Comparison of ENCODE assay signal across 9 cellular contexts in genomic region chr11:749731-750130, GRCh38. TPM values are rescaled to one million over a fixed set of nuclear protein-coding genes. Genes with fewer than 3 reads are reported as not detected.
DNase-seq lines count a peak whose midpoint lies in the region; ATAC-seq and TF ChIP-seq lines count a peak whose summit lies in the region.
"Had no signal": no experiment of that assay in that cellular context is flagged by ENCODE, and none has a peak within 500 bp of the region (broad histone marks: within the 10 kb centered on the region; RNA-seq: fewer than 3 reads in every experiment).

No MANE protein-coding gene starts in this region.

- H3K27me3 Mint-ChIP-seq in activated T-cell treated with anti-CD3 and anti-CD28 coated beads, Interleukin-2, amount 50 U/mL, for 72 hours (ENCODE audit: low read depth), result no peaks in the 10 kb centered on the region
- no peaks in the 10 kb centered on the region for H3K27me3 Mint-ChIP-seq in T-cell
- H3K27me3 Mint-ChIP-seq in type B pancreatic cell, result no peaks in the 10 kb centered on the region

- TF ChIP-seq CTCF in fibroblast of villous mesenchyme (IDR thresholded peaks at IDR 0.05; ENCODE audit: insufficient read depth, low read depth, low read length), result no peak
- no peak for TF ChIP-seq CTCF in type B pancreatic cell (conservative IDR thresholded peaks at IDR 0.05)

- peak overlapping the region; percentile 72 for H3K27ac Mint-ChIP-seq in activated T-cell treated with anti-CD3 and anti-CD28 coated beads, Interleukin-2, amount 50 U/mL, for 72 hours
- peak overlapping the region; percentile 12 to 19 for H3K27ac Mint-ChIP-seq in T-cell
- peak overlapping the region; percentile 80 for H3K27ac Mint-ChIP-seq in type B pancreatic cell

- no peak for ATAC-seq in activated T-cell treated with anti-CD3 and anti-CD28 coated beads, Interleukin-2, amount 50 U/mL, for 72 hours (replicated peaks in 1 of 2)
- ATAC-seq in T-cell (replicated peaks in 1 of 4) (no peak), GM21423 (IDR thresholded peaks at IDR 0.05; ENCODE audit: unreplicated experiment) (no peak)

- DNase-seq in activated T-cell treated with anti-CD3 and anti-CD28 coated beads, Interleukin-2, amount 50 U/mL, for 72 hours, result no peak
- DNase-seq in activated T-cell treated with anti-CD3 and anti-CD28 coated beads for 4 hours (no peak), T-cell (no peak), fibroblast of villous mesenchyme (ENCODE audit: low read depth) (peak; percentile 12), type B pancreatic cell (ENCODE audit: extremely low spot score, unreplicated experiment) (no peak), putamen (ENCODE audit: low spot score) (no peak), HK-2 (ENCODE audit: unreplicated experiment) (no peak)
- DNase-seq: NCI-H1417 had no signal

- peaks cover 12% of the 10 kb centered on the region for H3K4me1 Mint-ChIP-seq in activated T-cell treated with anti-CD3 and anti-CD28 coated beads, Interleukin-2, amount 50 U/mL, for 72 hours (ENCODE audit: low read depth)
- peaks cover 21 to 25% (median 22%) of the 10 kb centered on the region in 3 donors for H3K4me1 Mint-ChIP-seq in T-cell
- peaks cover 12% of the 10 kb centered on the region for H3K4me1 Mint-ChIP-seq in type B pancreatic cell (ENCODE audit: unreplicated experiment)

- CTCF ChIA-PET in T-cell (lab: Charles Lee), result interaction anchor here in 1 of 2 donors (0.5 kb wide), 1 partner anchor 144 kb away, joined by 4 read pairs; no protein-coding TSS in a partner anchor

- POLR2A ChIA-PET in T-cell (lab: Charles Lee), result no interaction called here

- peaks cover 0 to 2% of the 10 kb centered on the region in 2 donors for H3K36me3 Mint-ChIP-seq in activated T-cell treated with anti-CD3 and anti-CD28 coated beads, Interleukin-2, amount 50 U/mL, for 72 hours (ENCODE audit: insufficient read depth in 2 of 2)
- H3K36me3 Mint-ChIP-seq in T-cell (no peaks in the 10 kb centered on the region), type B pancreatic cell (peaks cover 3% of the 10 kb centered on the region)

- H3K9me3 Mint-ChIP-seq in activated T-cell treated with anti-CD3 and anti-CD28 coated beads, Interleukin-2, amount 50 U/mL, for 72 hours, result no peaks in the 10 kb centered on the region
- H3K9me3 Mint-ChIP-seq in T-cell (no peaks in the 10 kb centered on the region), type B pancreatic cell (no peaks in the 10 kb centered on the region)

- peak overlapping the region; percentile 40 to 63 for H3K4me3 Mint-ChIP-seq in activated T-cell treated with anti-CD3 and anti-CD28 coated beads, Interleukin-2, amount 50 U/mL, for 72 hours
- H3K4me3 Mint-ChIP-seq in T-cell (peak overlapping the region; percentile 23 to 45 (median 28)), type B pancreatic cell (peak overlapping the region; percentile 81)

- no peak overlapping the region for H3K4me3 ChIP-seq in fibroblast of villous mesenchyme (ENCODE audit: low read depth, low read length)

RNA-seq across cellular contexts. Expression of gene TALDO1, which starts 2.5 kb away (rescaled TPM):
- 100 to 1,000 TPM; 152 to 155 TPM for total RNA-seq in activated T-cell treated with anti-CD3 and anti-CD28 coated beads, Interleukin-2, amount 50 U/mL, for 72 hours
- total RNA-seq in T-cell (100 to 1,000 TPM in 3 of 5 donors, 10 to 100 TPM in 2; 60.5 to 106 (median 102) TPM), fibroblast of villous mesenchyme (142 and 148 TPM in 2 replicates), type B pancreatic cell (ENCODE audit: low replicate concordance) (189 and 288 TPM in 2 replicates)

RNA-seq across cellular contexts. Expression of gene GATD1, which starts 27.6 kb away (rescaled TPM):
- 10 to 100 TPM; 31.9 to 34.4 TPM for total RNA-seq in activated T-cell treated with anti-CD3 and anti-CD28 coated beads, Interleukin-2, amount 50 U/mL, for 72 hours
- total RNA-seq in T-cell (10 to 100 TPM; 40.8 to 73.5 (median 70.2) TPM), fibroblast of villous mesenchyme (26.3 and 44.8 TPM in 2 replicates), type B pancreatic cell (ENCODE audit: low replicate concordance) (80.1 and 80.9 TPM in 2 replicates)

RNA-seq across cellular contexts. Expression of gene CEND1, which starts 40.2 kb away (rescaled TPM):
- 1 to 10 TPM; 1.4 to 1.6 TPM for total RNA-seq in activated T-cell treated with anti-CD3 and anti-CD28 coated beads, Interleukin-2, amount 50 U/mL, for 72 hours
- total RNA-seq in T-cell (under 1 TPM in 3 of 5 donors, not detected in 2; 0.18 to 0.28 (median 0.20) TPM), fibroblast of villous mesenchyme (0.43 and 0.64 TPM in 2 replicates), type B pancreatic cell (ENCODE audit: low replicate concordance) (0.17 and 0.89 TPM in 2 replicates)

RNA-seq across cellular contexts. Expression of gene EPS8L2, which starts 43.7 kb away (rescaled TPM):
- total RNA-seq in activated T-cell treated with anti-CD3 and anti-CD28 coated beads, Interleukin-2, amount 50 U/mL, for 72 hours, result 10 to 100 TPM; 11.4 to 15.7 TPM
- total RNA-seq in T-cell, result 10 to 100 TPM in 4 of 5 donors, 1 to 10 TPM in 1; 7.5 to 18.5 (median 14.6) TPM
- total RNA-seq in fibroblast of villous mesenchyme, result 42.5 and 55.3 TPM in 2 replicates
- total RNA-seq in type B pancreatic cell (ENCODE audit: low replicate concordance), result 218 and 497 TPM in 2 replicates

RNA-seq across cellular contexts. Expression of gene SLC25A22, which starts 48.4 kb away (rescaled TPM):
- 10 to 100 TPM; 30.8 to 40.2 TPM for total RNA-seq in activated T-cell treated with anti-CD3 and anti-CD28 coated beads, Interleukin-2, amount 50 U/mL, for 72 hours
- total RNA-seq in T-cell (10 to 100 TPM; 22.4 to 37.4 (median 35.1) TPM), fibroblast of villous mesenchyme (12.6 and 16.8 TPM in 2 replicates), type B pancreatic cell (ENCODE audit: low replicate concordance) (31.6 and 35.6 TPM in 2 replicates)

Comparison
In these comparisons a context has a peak if more than half of its experiments do, and no peak if none do; other contexts are left out.
1. H3K27ac Mint-ChIP-seq: peak in every context shown above with its lines; median percentile 80 in type B pancreatic cell; 72 in activated T-cell treated with anti-CD3 and anti-CD28 coated beads, Interleukin-2, amount 50 U/mL, for 72 hours; 16 in T-cell.
2. H3K4me3 Mint-ChIP-seq: peak in every context shown above with its lines; median percentile 81 in type B pancreatic cell; 52 in activated T-cell treated with anti-CD3 and anti-CD28 coated beads, Interleukin-2, amount 50 U/mL, for 72 hours; 28 in T-cell.